8 cellular contexts compared by ENCODE assay signal in genomic region chr5:137743031-137743640, GRCh38. TPM values are rescaled to one million over a fixed set of nuclear protein-coding genes. Genes with fewer than 3 reads are reported as not detected.
DNase-seq lines count a peak whose midpoint lies in the region; ATAC-seq, FAIRE-seq and TF ChIP-seq lines count a peak whose summit lies in the region.

No MANE protein-coding gene starts in this region.

- H3K27me3 ChIP-seq in GM23338 (ENCODE audit: insufficient read depth) (no peaks in the 10 kb centered on the region), astrocyte (ENCODE audit: insufficient read depth, low read length) (no peaks in the 10 kb centered on the region), hepatocyte (no peaks in the 10 kb centered on the region), small intestine (ENCODE audit: control insufficient read depth in 2 of 2, insufficient read depth in 2 of 2, low read length in 2 of 2) (no peaks in the 10 kb centered on the region)

- ATAC-seq in GM23338: peak; percentile 91
- peak; percentile 94 for ATAC-seq in SK-N-SH treated with all-trans-retinoic acid at 6 μM for 48 hours

- FAIRE-seq in astrocyte (lab: Jason Lieb, UNC) (peak; percentile 68), small intestine (lab: Jason Lieb, UNC) (no peak)

- peaks cover 7% of the 10 kb centered on the region; the same call in 1 of the 2 replicates for H3K4me1 ChIP-seq in GM23338 (ENCODE audit: insufficient read depth)
- H3K4me1 ChIP-seq in astrocyte (ENCODE audit: insufficient read depth, low read length): no peaks in the 10 kb centered on the region
- H3K4me1 ChIP-seq in hepatocyte (ENCODE audit: insufficient read depth): no peaks in the 10 kb centered on the region
- no peaks in the 10 kb centered on the region for H3K4me1 ChIP-seq in small intestine (ENCODE audit: control insufficient read depth in 2 of 2, insufficient read depth in 1 of 2, low read depth in 1 of 2, low read length in 1 of 2)

- H3K36me3 Mint-ChIP-seq in GM23338 (ENCODE audit: low read depth): no peaks in the 10 kb centered on the region
- no peaks in the 10 kb centered on the region for H3K36me3 Mint-ChIP-seq in astrocyte (ENCODE audit: low read depth, unreplicated experiment)

- no peaks in the 10 kb centered on the region for H3K36me3 ChIP-seq in GM23338 (ENCODE audit: insufficient read depth)
- no peaks in the 10 kb centered on the region for H3K36me3 ChIP-seq in astrocyte (ENCODE audit: insufficient read depth, low read length)
- no peaks in the 10 kb centered on the region for H3K36me3 ChIP-seq in hepatocyte (replicated peaks; ENCODE audit: insufficient read depth, low read depth)
- H3K36me3 ChIP-seq in small intestine (ENCODE audit: control insufficient read depth in 2 of 2, insufficient read depth in 2 of 2, low read length in 2 of 2): no peaks in the 10 kb centered on the region

- H3K9me2 ChIP-seq in GM23338 (ENCODE audit: insufficient read depth) (no peaks in the 10 kb centered on the region), hepatocyte (replicated peaks; ENCODE audit: insufficient read depth) (no peaks in the 10 kb centered on the region)

- H3K79me2 ChIP-seq in GM23338 (replicated peaks; ENCODE audit: insufficient read depth): no peaks in the 10 kb centered on the region
- H3K79me2 ChIP-seq in astrocyte (ENCODE audit: insufficient read depth, low read length): no peaks in the 10 kb centered on the region
- no peaks in the 10 kb centered on the region for H3K79me2 ChIP-seq in hepatocyte

- 71% methylated on average over 4 of the region's 4 CpGs for WGBS in hepatocyte (ENCODE audit: low lambda C conversion rate, missing lambda C conversion rate)
- 72 to 74% (median 73%) methylated on average over 4 of the region's 4 CpGs for WGBS in small intestine, 3 donors

- DNase-seq in DMS79 treated with DMSO at 0.1 percent for 48 hours (lab: John Stamatoyannopoulos, UW) (peak; percentile 46), GM23338 (ENCODE audit: low spot score) (peak; percentile 91), NCI-H1048 (lab: John Stamatoyannopoulos, UW) (peak; percentile 49), astrocyte (ENCODE audit: low read depth) (peak; percentile 43), hepatocyte (ENCODE audit: low spot score) (peak; percentile 82), small intestine (peak; percentile 84), HPDE6-E6E7 (ENCODE audit: extremely low spot score) (no peak)

- no peaks in the 10 kb centered on the region for H4K20me1 ChIP-seq in GM23338 (replicated peaks; ENCODE audit: insufficient read depth)
- H4K20me1 ChIP-seq in astrocyte (ENCODE audit: insufficient read depth, low read length): peaks cover 20% of the 10 kb centered on the region
- peaks cover 2% of the 10 kb centered on the region for H4K20me1 ChIP-seq in hepatocyte (ENCODE audit: insufficient read depth, poor library complexity, severe bottlenecking)

- H3K27ac ChIP-seq in GM23338 (ENCODE audit: low read depth): no peak overlapping the region
- no peak overlapping the region for H3K27ac ChIP-seq in astrocyte (ENCODE audit: low read depth, low read length)
- no peak overlapping the region for H3K27ac ChIP-seq in hepatocyte
- H3K27ac ChIP-seq in small intestine (ENCODE audit: low read depth in 1 of 2, low read length in 1 of 2): no peak overlapping the region

- H3K9me3 ChIP-seq in astrocyte (ENCODE audit: insufficient read depth, low read depth, low read length) (no peaks in the 10 kb centered on the region), hepatocyte (ENCODE audit: low read depth) (no peaks in the 10 kb centered on the region), small intestine (ENCODE audit: control insufficient read depth, low read depth) (no peaks in the 10 kb centered on the region)

- TF ChIP-seq CTCF in GM23338 (conservative IDR thresholded peaks at IDR 0.05; ENCODE audit: low read depth in 2 of 2) (peak; percentile 76 to 77), astrocyte (IDR thresholded peaks at IDR 0.05; ENCODE audit: insufficient read depth, low read depth, low read length) (peak; percentile 52), hepatocyte (IDR thresholded peaks at IDR 0.05; ENCODE audit: poor library complexity) (peak; percentile 72)

- H3K4me2 ChIP-seq in GM23338: no peak overlapping the region
- no peak overlapping the region for H3K4me2 ChIP-seq in astrocyte (ENCODE audit: low read length)
- no peak overlapping the region for H3K4me2 ChIP-seq in hepatocyte

- H3K4me3 ChIP-seq in GM23338: no peak overlapping the region
- no peak overlapping the region for H3K4me3 ChIP-seq in astrocyte (ENCODE audit: insufficient read depth, low read depth, low read length)
- no peak overlapping the region for H3K4me3 ChIP-seq in hepatocyte
- no peak overlapping the region for H3K4me3 ChIP-seq in small intestine (ENCODE audit: low read depth in 1 of 2, low read length in 2 of 2)

- H3K4me3 Mint-ChIP-seq in GM23338 (no peak overlapping the region), astrocyte (ENCODE audit: unreplicated experiment) (no peak overlapping the region)

- H3F3A ChIP-seq in GM23338 (replicated peaks; ENCODE audit: low read depth): 0 out of 2 replicates have a peak, but pooled peaks cover under 1% of the 10 kb centered on the region

- H3K27ac Mint-ChIP-seq in GM23338 (no peak overlapping the region), astrocyte (ENCODE audit: unreplicated experiment) (no peak overlapping the region)

- no peaks in the 10 kb centered on the region for H3K27me3 Mint-ChIP-seq in GM23338 (ENCODE audit: insufficient read depth, low read depth, poor library complexity)
- H3K27me3 Mint-ChIP-seq in astrocyte (ENCODE audit: low read depth, unreplicated experiment): peaks cover 2% of the 10 kb centered on the region

- H3K9ac ChIP-seq in astrocyte (ENCODE audit: low read length): no peak overlapping the region

- H2AFZ ChIP-seq in GM23338 (no peak overlapping the region), astrocyte (ENCODE audit: low read depth, low read length) (no peak overlapping the region), hepatocyte (no peak overlapping the region)

- H3K4me1 Mint-ChIP-seq in GM23338 (0 out of 3 replicates have a peak, but pooled peaks cover 2% of the 10 kb centered on the region), astrocyte (ENCODE audit: low read depth, unreplicated experiment) (no peaks in the 10 kb centered on the region)

- H3K9me3 Mint-ChIP-seq in GM23338 (0 out of 3 replicates have a peak, but pooled peaks cover under 1% of the 10 kb centered on the region), astrocyte (ENCODE audit: unreplicated experiment) (peaks cover 4% of the 10 kb centered on the region)

TF ChIP-seq in GM23338, 12 proteins besides CTCF, POLR2A, EP300 and RAD21 (continues in another document):
- no peak for TF ChIP-seq EZH2phosphoT487 (IDR thresholded peaks at IDR 0.05; ENCODE audit: unreplicated experiment)
- TF ChIP-seq ETS1 (IDR thresholded peaks at IDR 0.05): no peak
- TF ChIP-seq NANOG (IDR thresholded peaks at IDR 0.05; ENCODE audit: borderline replicate concordance): no peak
- no peak for TF ChIP-seq STAT1 (IDR thresholded peaks at IDR 0.05; ENCODE audit: unreplicated experiment)
- no peak for TF ChIP-seq CREB1 (CRISPR knock-in tag; IDR thresholded peaks at IDR 0.05; ENCODE audit: low read depth)
- TF ChIP-seq ZNF331 (CRISPR knock-in tag; IDR thresholded peaks at IDR 0.05; ENCODE audit: low read depth): no peak
- no peak for TF ChIP-seq POLR2AphosphoS5 (IDR thresholded peaks at IDR 0.05; ENCODE audit: low read depth)
- no peak for TF ChIP-seq JUNB (IDR thresholded peaks at IDR 0.05; ENCODE audit: unreplicated experiment)

TF ChIP-seq in SK-N-SH treated with all-trans-retinoic acid at 6 μM for 48 hours, 23 proteins besides CTCF, POLR2A, EP300 and RAD21 (continues in another document):
- TF ChIP-seq CSDC2 (CRISPR knock-in tag; IDR thresholded peaks at IDR 0.05) (no peak), ZNF8 (CRISPR knock-in tag; IDR thresholded peaks at IDR 0.05) (no peak), ZFP3 (CRISPR knock-in tag; IDR thresholded peaks at IDR 0.05) (no peak), ESRRG (CRISPR knock-in tag; IDR thresholded peaks at IDR 0.05) (no peak), TCF4 (CRISPR knock-in tag; IDR thresholded peaks at IDR 0.05; ENCODE audit: borderline replicate concordance) (no peak), ZC3H10 (CRISPR knock-in tag; IDR thresholded peaks at IDR 0.05) (no peak), CREB5 (CRISPR knock-in tag; IDR thresholded peaks at IDR 0.05; ENCODE audit: low read depth) (no peak), RARB (CRISPR knock-in tag; IDR thresholded peaks at IDR 0.05) (no peak), CSRNP3 (CRISPR knock-in tag; IDR thresholded peaks at IDR 0.05) (no peak)

RNA-seq across cellular contexts. Expression of gene KLHL3, which starts 7.2 kb away (rescaled TPM):
- 10.8 and 11.7 TPM in 2 replicates for total RNA-seq in GM23338 (2014; rRNA removed; shearing (Covaris generic))
- polyA plus RNA-seq in GM23338 (2016; fragmentation: Nextera tagmentation; extraction: Ambion mirVana): 3.1 and 4.9 TPM in 2 replicates
- 8.9 and 11.8 TPM in 2 replicates for total RNA-seq in astrocyte
- total RNA-seq in hepatocyte: 4.0 and 5.3 TPM in 2 replicates
- 1.4 and 3.3 TPM in 2 replicates for polyA plus RNA-seq in hepatocyte
- polyA plus RNA-seq in small intestine: 1 to 10 TPM in 1 of 3 donors, under 1 TPM in 2; 0.67 to 2.8 (median 0.81) TPM

RNA-seq across cellular contexts. Expression of gene HNRNPA0, which starts 11.0 kb away (rescaled TPM):
- 33.0 and 39.9 TPM in 2 replicates for total RNA-seq in GM23338 (2014; rRNA removed; shearing (Covaris generic))
- polyA plus RNA-seq in GM23338 (2016; fragmentation: Nextera tagmentation; extraction: Ambion mirVana): 15.1 and 15.9 TPM in 2 replicates
- total RNA-seq in astrocyte: 29.5 and 30.2 TPM in 2 replicates
- total RNA-seq in hepatocyte: 25.9 and 30.8 TPM in 2 replicates
- 13.1 and 15.8 TPM in 2 replicates for polyA plus RNA-seq in hepatocyte
- 10 to 100 TPM; 17.6 to 38.6 (median 17.7) TPM for polyA plus RNA-seq in small intestine
